2 cellular contexts compared by ENCODE assay signal in genomic region chr17:42666126-42666525, GRCh38. TPM values are rescaled to one million over a fixed set of nuclear protein-coding genes. Genes with fewer than 3 reads are reported as not detected.
"Had no signal": no experiment of that assay in that cellular context is flagged by ENCODE, and none has a peak within 500 bp of the region (broad histone marks: within the 10 kb centered on the region; RNA-seq: fewer than 3 reads in every experiment).

No MANE protein-coding gene starts in this region.

RNA-seq across cellular contexts. Expression of gene CCR10, which starts 15.5 kb away (rescaled TPM):
- total RNA-seq: activated CD8-positive, alpha-beta T cell treated with anti-CD3 and anti-CD28 coated beads for 36 hours; SJSA1 had no signal
